ENCODE assay signal across 28 cellular contexts in the genomic region with DNA sequence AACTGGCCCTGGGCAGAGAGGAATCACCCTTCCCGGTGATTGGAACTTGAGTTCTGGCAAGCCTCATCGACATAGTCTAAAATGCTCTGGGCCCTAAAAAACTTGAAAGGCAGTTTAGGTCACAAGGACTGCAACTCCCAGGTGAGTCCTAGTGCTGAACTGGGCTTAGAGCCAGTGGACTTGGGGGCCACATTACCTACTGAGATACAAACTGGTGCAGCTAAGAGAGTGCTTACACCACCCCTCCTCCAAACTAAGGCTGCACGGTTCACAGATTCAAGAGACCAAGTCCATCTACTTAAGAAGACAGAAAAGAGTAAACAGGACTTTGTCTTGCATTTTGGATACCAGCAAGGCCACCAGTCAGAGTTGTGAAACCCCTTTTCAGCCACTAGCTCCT.
"Had no signal": no experiment of that assay in that cellular context is flagged by ENCODE, and none has a peak within 500 bp of the region (broad histone marks: within the 10 kb centered on the region; RNA-seq: fewer than 3 reads in every experiment).

No MANE protein-coding gene starts in this region.

- H3K9me3 ChIP-seq: colonic mucosa had no signal

- FAIRE-seq: colon, endometrium, endothelial cell of umbilical vein, frontal cortex had no signal

- H3K36me3 ChIP-seq: colonic mucosa, esophagus muscularis mucosa, gastrocnemius medialis, heart left ventricle had no signal

- H3K27me3 ChIP-seq: colonic mucosa, dorsolateral prefrontal cortex, esophagus muscularis mucosa, esophagus squamous epithelium, foreskin keratinocyte, gastrocnemius medialis, gastroesophageal sphincter, heart left ventricle, heart right ventricle had no signal

- H3K27ac Mint-ChIP-seq: dendritic cell treated with granulocyte-macrophage colony-stimulating factor and Interleukin-4, amounts not matched to agents 40 ng/mL and 50 ng/mL, for 4 days; effector memory CD8-positive, alpha-beta T cell had no signal

- H3K4me3 Mint-ChIP-seq: dendritic cell treated with granulocyte-macrophage colony-stimulating factor and Interleukin-4, amounts not matched to agents 40 ng/mL and 50 ng/mL, for 4 days; effector memory CD8-positive, alpha-beta T cell had no signal

- H3K4me3 ChIP-seq: colonic mucosa, coronary artery, dorsolateral prefrontal cortex, esophagus muscularis mucosa, esophagus squamous epithelium, gastrocnemius medialis, gastroesophageal sphincter, heart left ventricle, heart right ventricle had no signal

- H3K27ac ChIP-seq: colonic mucosa, coronary artery, dorsolateral prefrontal cortex, epithelial cell of prostate, esophagus muscularis mucosa, esophagus squamous epithelium, foreskin keratinocyte, gastrocnemius medialis, gastroesophageal sphincter, heart left ventricle, heart right ventricle had no signal

- H3K27me3 Mint-ChIP-seq: dendritic cell treated with granulocyte-macrophage colony-stimulating factor and Interleukin-4, amounts not matched to agents 40 ng/mL and 50 ng/mL, for 4 days; effector memory CD8-positive, alpha-beta T cell had no signal

- H3K4me1 ChIP-seq: colonic mucosa, esophagus muscularis mucosa, esophagus squamous epithelium, foreskin keratinocyte, gastrocnemius medialis, gastroesophageal sphincter, heart left ventricle, heart right ventricle had no signal

- ATAC-seq: effector memory CD8-positive, alpha-beta T cell; esophagus mucosa; foreskin keratinocyte; gastrocnemius medialis; gastroesophageal sphincter; heart left ventricle; heart right ventricle had no signal

- DNase-seq: colonic mucosa; cortex of kidney; dermis blood vessel endothelial cell; dorsolateral prefrontal cortex; effector CD4-positive, alpha-beta T cell; effector CD8-positive, alpha-beta T cell; effector memory CD4-positive, alpha-beta T cell; effector memory CD8-positive, alpha-beta T cell; erythroblast; esophagus squamous epithelium; foreskin fibroblast; foreskin keratinocyte; foreskin melanocyte; gastrocnemius medialis; glutamatergic neuron; head of caudate nucleus; heart left ventricle; heart right ventricle had no signal
